ENCODE assay signal across 30 cellular contexts in the genomic region with DNA sequence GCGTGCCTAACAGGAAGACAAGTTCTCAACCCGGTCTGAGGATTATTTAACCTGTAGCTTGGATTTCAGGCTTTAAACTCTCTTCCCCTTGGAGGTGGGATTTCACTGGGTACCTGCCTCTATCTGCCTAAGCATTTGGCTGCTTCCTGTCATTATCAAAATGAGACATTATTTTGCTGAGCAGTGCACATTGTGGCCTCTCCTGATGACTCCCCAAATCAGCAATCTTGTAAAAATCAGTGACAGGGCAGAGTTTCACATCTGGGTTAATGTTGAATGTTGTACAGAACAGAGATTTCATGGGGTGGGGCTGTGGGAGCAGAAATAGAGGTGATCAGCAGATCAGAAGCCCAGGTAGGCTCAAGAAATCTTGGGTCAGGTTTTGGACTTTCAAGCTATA.
"Had no signal": no experiment of that assay in that cellular context is flagged by ENCODE, and none has a peak within 500 bp of the region (broad histone marks: within the 10 kb centered on the region; RNA-seq: fewer than 3 reads in every experiment).

No MANE protein-coding gene starts in this region.

- H3K27ac ChIP-seq: neutrophil, pancreas, psoas muscle, skin epidermis, spleen, suprapubic skin, testis, tibial artery, transverse colon, upper lobe of right lung, uterus had no signal

- H3K27me3 ChIP-seq: neutrophil, pancreas, spleen, suprapubic skin, testis, tibial artery, transverse colon, upper lobe of right lung, uterus had no signal

- H3K4me3 ChIP-seq: pancreas, psoas muscle, skin epidermis, smooth muscle cell, spleen, suprapubic skin, testis, tibial artery, transverse colon, upper lobe of right lung, uterus had no signal

- H3K27ac Mint-ChIP-seq: naive thymus-derived CD8-positive, alpha-beta T cell; natural killer cell treated with Interleukin-12 subunit alpha and Interleukin-12 subunit beta and Interleukin-15 and Interleukin-18, amount 100 ng/mL, for 72 hours; nephron progenitor cell; stimulated activated memory B cell treated with anti-CD40 and anti-IgM and Interleukin-4, amounts not matched to agents 10 μg/mL and 1 μg/mL and 100 μg/mL, for 72 hours; type B pancreatic cell had no signal

- H3K9me3 Mint-ChIP-seq: type B pancreatic cell had no signal

- FAIRE-seq: pancreas had no signal

- H3K4me3 Mint-ChIP-seq: naive thymus-derived CD8-positive, alpha-beta T cell; natural killer cell treated with Interleukin-12 subunit alpha and Interleukin-12 subunit beta and Interleukin-15 and Interleukin-18, amount 100 ng/mL, for 72 hours; nephron progenitor cell; neural crest cell; stimulated activated memory B cell treated with anti-CD40 and anti-IgM and Interleukin-4, amounts not matched to agents 10 μg/mL and 1 μg/mL and 100 μg/mL, for 72 hours; stimulated activated naive CD8-positive, alpha-beta T cell treated with anti-CD3 and anti-CD28 coated beads, Interleukin-15, amount 100 ng/mL, for 72 hours; type B pancreatic cell had no signal

- H3K36me3 ChIP-seq: neutrophil, pancreas, spleen, suprapubic skin, tibial artery, transverse colon, upper lobe of right lung, uterus had no signal

- H3K36me3 Mint-ChIP-seq: stimulated activated memory B cell treated with anti-CD40 and anti-IgM and Interleukin-4, amounts not matched to agents 10 μg/mL and 1 μg/mL and 100 μg/mL, for 72 hours; type B pancreatic cell had no signal

- H3K4me1 Mint-ChIP-seq: naive thymus-derived CD8-positive, alpha-beta T cell; nephron progenitor cell; neural crest cell; stimulated activated memory B cell treated with anti-CD40 and anti-IgM and Interleukin-4, amounts not matched to agents 10 μg/mL and 1 μg/mL and 100 μg/mL, for 72 hours; stimulated activated naive CD8-positive, alpha-beta T cell treated with anti-CD3 and anti-CD28 coated beads, Interleukin-15, amount 100 ng/mL, for 72 hours had no signal

- ATAC-seq: naive thymus-derived CD8-positive, alpha-beta T cell; natural killer cell treated with Interleukin-12 subunit alpha and Interleukin-12 subunit beta and Interleukin-15 and Interleukin-18, amount 100 ng/mL, for 72 hours; pancreas; psoas muscle; right cardiac atrium; sciatic nerve; stimulated activated memory B cell treated with anti-CD40 and anti-IgM and Interleukin-4, amounts not matched to agents 10 μg/mL and 1 μg/mL and 100 μg/mL, for 72 hours; stimulated activated naive CD8-positive, alpha-beta T cell treated with anti-CD3 and anti-CD28 coated beads, Interleukin-15, amount 100 ng/mL, for 72 hours; stimulated activated naive CD8-positive, alpha-beta T cell treated with anti-CD3 and anti-CD28 coated beads, Interleukin-15, Interleukin-2, amounts not matched to agents 100 U/mL and 50 U/mL, for 24 hours; upper lobe of right lung had no signal

- H3K9me3 ChIP-seq: pancreas, psoas muscle, testis, tibial artery, transverse colon, upper lobe of right lung, uterus had no signal

- DNase-seq: naive thymus-derived CD8-positive, alpha-beta T cell; nephron progenitor cell; nucleus accumbens; psoas muscle; spleen; stimulated activated CD4-positive, alpha-beta T cell treated with anti-CD3 and anti-CD28 coated beads, Interleukin-12 subunit alpha, Interleukin-12 subunit beta, amount 100 ng/mL, for 4 hours; stimulated activated CD4-positive, alpha-beta T cell treated with anti-CD3 and anti-CD28 coated beads, Interleukin-1b, Interleukin-23, amount 100 ng/mL, for 48 hours; stimulated activated CD4-positive, alpha-beta T cell treated with anti-CD3 and anti-CD28 coated beads, Interleukin-4, amount 100 ng/mL, for 1 hour; stimulated activated CD4-positive, alpha-beta T cell treated with anti-CD3 and anti-CD28 coated beads, Interleukin-4, amount 100 ng/mL, for 4 hours; stimulated activated CD8-positive, alpha-beta memory T cell treated with anti-CD3 and anti-CD28 coated beads, Interleukin-4, amount 100 ng/mL, for 48 hours; stimulated activated naive CD4-positive, alpha-beta T cell; stimulated activated naive CD8-positive, alpha-beta T cell treated with anti-CD3 and anti-CD28 coated beads, Interleukin-15, amount 100 ng/mL, for 72 hours; stimulated activated naive CD8-positive, alpha-beta T cell treated with anti-CD3 and anti-CD28 coated beads, Interleukin-15, Interleukin-2, amounts not matched to agents 100 U/mL and 50 U/mL, for 24 hours; substantia nigra; testis; tibial artery; transverse colon; upper lobe of right lung; uterus had no signal

- H3K27me3 Mint-ChIP-seq: naive thymus-derived CD8-positive, alpha-beta T cell; natural killer cell treated with Interleukin-12 subunit alpha and Interleukin-12 subunit beta and Interleukin-15 and Interleukin-18, amount 100 ng/mL, for 72 hours; stimulated activated memory B cell treated with anti-CD40 and anti-IgM and Interleukin-4, amounts not matched to agents 10 μg/mL and 1 μg/mL and 100 μg/mL, for 72 hours; stimulated activated naive CD8-positive, alpha-beta T cell treated with anti-CD3 and anti-CD28 coated beads, Interleukin-15, amount 100 ng/mL, for 72 hours; type B pancreatic cell had no signal

- H3K4me2 ChIP-seq: smooth muscle cell had no signal

- H3K4me1 ChIP-seq: pancreas, psoas muscle, spleen, suprapubic skin, testis, tibial artery, transverse colon, upper lobe of right lung, uterus had no signal
